2 cellular contexts compared by ENCODE assay signal in the genomic region with DNA sequence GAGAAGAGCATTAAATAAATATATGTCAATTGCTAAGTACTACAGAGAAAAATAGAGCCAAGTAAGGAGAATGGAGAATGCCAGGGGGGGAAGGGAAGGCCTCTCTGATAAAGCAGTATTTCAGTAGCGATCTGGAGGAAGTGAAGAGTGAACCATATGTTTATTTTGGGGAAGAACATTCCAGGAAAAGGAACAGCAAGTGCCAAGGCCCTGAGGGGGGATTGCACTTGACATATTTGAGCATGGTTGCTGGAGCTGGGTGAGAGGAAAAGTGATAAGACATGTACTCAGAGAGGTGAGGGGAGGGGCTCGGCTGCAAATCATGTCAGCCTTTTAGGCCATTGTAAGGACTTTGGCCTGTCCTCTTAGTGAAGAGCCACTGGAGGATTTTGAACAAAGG.
TF ChIP-seq lines count a peak whose summit lies in the region.

No MANE protein-coding gene starts in this region.

TF ChIP-seq in GM23338, 12 proteins besides CTCF, POLR2A, EP300 and RAD21:
- no peak for TF ChIP-seq STAT1 (IDR thresholded peaks at IDR 0.05; ENCODE audit: unreplicated experiment)
- no peak for TF ChIP-seq EZH2phosphoT487 (IDR thresholded peaks at IDR 0.05; ENCODE audit: unreplicated experiment)

TF ChIP-seq in K562, 482 proteins besides CTCF, POLR2A, EP300 and RAD21:
- peak; percentile 12; the same call in 1 of the 2 replicates for TF ChIP-seq PKNOX1 (IDR thresholded peaks at IDR 0.05)
- TF ChIP-seq ZNF780A (CRISPR knock-in tag; IDR thresholded peaks at IDR 0.05) = no peak
- no peak for TF ChIP-seq ZNF609 (CRISPR knock-in tag; IDR thresholded peaks at IDR 0.05; ENCODE audit: borderline replicate concordance)
- TF ChIP-seq POLR2B (IDR thresholded peaks at IDR 0.05; ENCODE audit: low read depth, partially characterized antibody) = no peak
- TF ChIP-seq MEIS2 (IDR thresholded peaks at IDR 0.05; ENCODE audit: partially characterized antibody) = peak; percentile 64
- no peak for TF ChIP-seq PRDM10 (IDR thresholded peaks at IDR 0.05; ENCODE audit: partially characterized antibody)
- TF ChIP-seq CBX3 (IDR thresholded peaks at IDR 0.05; ENCODE audit: borderline replicate concordance in 1 of 2, low read length in 2 of 2) = no peak
- TF ChIP-seq ZEB2 (IDR thresholded peaks at IDR 0.05) = no peak
